In genomic region chr11:29781268-29781667, GRCh38 we compare ENCODE assay signal across 22 cellular contexts.
DNase-seq lines count a peak whose midpoint lies in the region; ATAC-seq, FAIRE-seq and TF ChIP-seq lines count a peak whose summit lies in the region.
"Had no signal": no experiment of that assay in that cellular context is flagged by ENCODE, and none has a peak within 500 bp of the region (broad histone marks: within the 10 kb centered on the region; RNA-seq: fewer than 3 reads in every experiment).

No MANE protein-coding gene starts in this region.

- DNase-seq in GM23338 (ENCODE audit: low spot score) (no peak), fibroblast of pulmonary artery (ENCODE audit: low read depth) (peak; percentile 27), mesothelial cell of epicardium (ENCODE audit: low spot score in 2 of 2, unreplicated experiment in 2 of 2) (no peak), KG1 (lab: John Stamatoyannopoulos, UW) (no peak), RKO (ENCODE audit: low spot score) (no peak), D721Med (ENCODE audit: insufficient read length, low spot score) (no peak), mucosa of gallbladder (ENCODE audit: low spot score) (no peak)
- DNase-seq: ACHN; activated CD4-positive, alpha-beta T cell treated with anti-CD3 and anti-CD28 coated beads, Interleukin-2, amount 10 ng/mL, durations not matched to agents 7 days and 5 days; activated CD8-positive, alpha-beta memory T cell treated with anti-CD3 and anti-CD28 coated beads, Interleukin-2, amount 10 ng/mL, durations not matched to agents 7 days and 5 days; activated T-cell treated with anti-CD3 and anti-CD28 coated beads, Interleukin-2, amount 50 U/mL, for 48 hours; body of pancreas; NCI-H2171; NCI-H524; PC-3; SHP77 treated with DMSO at 0.1 percent for 48 hours; stimulated activated CD4-positive, alpha-beta T cell treated with anti-CD3 and anti-CD28 coated beads, Interleukin-2, amount 100 ng/mL, for 24 hours; T-helper 9 cell; trophoblast cell had no signal

- no peak overlapping the region for H3K4me2 ChIP-seq in GM23338

- H3K27me3 Mint-ChIP-seq in GM23338 (ENCODE audit: insufficient read depth, low read depth, poor library complexity) (no peaks in the 10 kb centered on the region), mesothelial cell of epicardium (ENCODE audit: low read depth) (no peaks in the 10 kb centered on the region)
- no peaks in the 10 kb centered on the region for H3K27me3 Mint-ChIP-seq in stimulated activated memory B cell treated with anti-CD40 and anti-IgM and Interleukin-4, amounts not matched to agents 10 μg/mL and 1 μg/mL and 100 μg/mL, for 72 hours
- H3K27me3 Mint-ChIP-seq: activated CD4-positive, alpha-beta T cell treated with anti-CD3 and anti-CD28 coated beads, Interleukin-2, amount 10 ng/mL, durations not matched to agents 7 days and 5 days; activated CD8-positive, alpha-beta memory T cell treated with anti-CD3 and anti-CD28 coated beads, Interleukin-2, amount 10 ng/mL, durations not matched to agents 7 days and 5 days had no signal

- H3K4me3 Mint-ChIP-seq in GM23338 (no peak overlapping the region), mesothelial cell of epicardium (no peak overlapping the region)
- H3K4me3 Mint-ChIP-seq in stimulated activated memory B cell treated with anti-CD40 and anti-IgM and Interleukin-4, amounts not matched to agents 10 μg/mL and 1 μg/mL and 100 μg/mL, for 72 hours, result no peak overlapping the region
- H3K4me3 Mint-ChIP-seq: activated CD4-positive, alpha-beta T cell treated with anti-CD3 and anti-CD28 coated beads, Interleukin-2, amount 10 ng/mL, durations not matched to agents 7 days and 5 days; activated CD8-positive, alpha-beta memory T cell treated with anti-CD3 and anti-CD28 coated beads, Interleukin-2, amount 10 ng/mL, durations not matched to agents 7 days and 5 days had no signal

- H3K4me1 Mint-ChIP-seq in GM23338 (peaks cover 11% of the 10 kb centered on the region), mesothelial cell of epicardium (peaks cover 36% of the 10 kb centered on the region)
- H3K4me1 Mint-ChIP-seq in stimulated activated memory B cell treated with anti-CD40 and anti-IgM and Interleukin-4, amounts not matched to agents 10 μg/mL and 1 μg/mL and 100 μg/mL, for 72 hours, result no peaks in the 10 kb centered on the region
- H3K4me1 Mint-ChIP-seq: activated CD4-positive, alpha-beta T cell treated with anti-CD3 and anti-CD28 coated beads, Interleukin-2, amount 10 ng/mL, durations not matched to agents 7 days and 5 days; activated CD8-positive, alpha-beta memory T cell treated with anti-CD3 and anti-CD28 coated beads, Interleukin-2, amount 10 ng/mL, durations not matched to agents 7 days and 5 days had no signal

- H3K4me1 ChIP-seq in GM23338 (ENCODE audit: insufficient read depth), result peaks cover 4% of the 10 kb centered on the region; the same call in 1 of the 2 replicates
- H3K4me1 ChIP-seq: body of pancreas had no signal

- H3K9me3 Mint-ChIP-seq in GM23338 (no peaks in the 10 kb centered on the region), mesothelial cell of epicardium (peaks cover 20% of the 10 kb centered on the region)
- no peaks in the 10 kb centered on the region for H3K9me3 Mint-ChIP-seq in stimulated activated memory B cell treated with anti-CD40 and anti-IgM and Interleukin-4, amounts not matched to agents 10 μg/mL and 1 μg/mL and 100 μg/mL, for 72 hours

- H3K27ac Mint-ChIP-seq in GM23338 (0 out of 2 replicates have a peak overlapping the region, but pooled peaks have one; percentile 51), mesothelial cell of epicardium (peak overlapping the region; percentile 90)
- no peak overlapping the region for H3K27ac Mint-ChIP-seq in stimulated activated memory B cell treated with anti-CD40 and anti-IgM and Interleukin-4, amounts not matched to agents 10 μg/mL and 1 μg/mL and 100 μg/mL, for 72 hours
- H3K27ac Mint-ChIP-seq: activated CD4-positive, alpha-beta T cell treated with anti-CD3 and anti-CD28 coated beads, Interleukin-2, amount 10 ng/mL, durations not matched to agents 7 days and 5 days; activated CD8-positive, alpha-beta memory T cell treated with anti-CD3 and anti-CD28 coated beads, Interleukin-2, amount 10 ng/mL, durations not matched to agents 7 days and 5 days had no signal

- TF ChIP-seq CTCF in GM23338 (conservative IDR thresholded peaks at IDR 0.05; ENCODE audit: low read depth in 2 of 2), result no peak
- TF ChIP-seq CTCF in fibroblast of pulmonary artery (IDR thresholded peaks at IDR 0.05; ENCODE audit: low read length, missing control alignments), result no peak
- TF ChIP-seq CTCF in mesothelial cell of epicardium (IDR thresholded peaks at IDR 0.05; ENCODE audit: unreplicated experiment), result no peak
- TF ChIP-seq CTCF in D721Med (IDR thresholded peaks at IDR 0.05; ENCODE audit: insufficient read depth, missing control alignments), result no peak

- no peaks in the 10 kb centered on the region for H3F3A ChIP-seq in GM23338 (replicated peaks; ENCODE audit: low read depth)

- H3K9me2 ChIP-seq in GM23338 (ENCODE audit: insufficient read depth), result peaks cover 10% of the 10 kb centered on the region

- no peaks in the 10 kb centered on the region for H3K79me2 ChIP-seq in GM23338 (replicated peaks; ENCODE audit: insufficient read depth)

- no peak overlapping the region for H3K27ac ChIP-seq in GM23338 (ENCODE audit: low read depth)
- H3K27ac ChIP-seq: body of pancreas, HL-60 had no signal

- H3K36me3 Mint-ChIP-seq in GM23338 (ENCODE audit: low read depth) (no peaks in the 10 kb centered on the region), mesothelial cell of epicardium (peaks cover 1% of the 10 kb centered on the region)
- H3K36me3 Mint-ChIP-seq in stimulated activated memory B cell treated with anti-CD40 and anti-IgM and Interleukin-4, amounts not matched to agents 10 μg/mL and 1 μg/mL and 100 μg/mL, for 72 hours, result no peaks in the 10 kb centered on the region
- H3K36me3 Mint-ChIP-seq: activated CD8-positive, alpha-beta memory T cell treated with anti-CD3 and anti-CD28 coated beads, Interleukin-2, amount 10 ng/mL, durations not matched to agents 7 days and 5 days had no signal

- peak; percentile 28; the same call in 1 of the 3 replicates for ATAC-seq in GM23338
- ATAC-seq in stimulated activated memory B cell treated with anti-CD40 and anti-IgM and Interleukin-4, amounts not matched to agents 10 μg/mL and 1 μg/mL and 100 μg/mL, for 72 hours, result peak; percentile 52
- ATAC-seq: activated CD8-positive, alpha-beta memory T cell treated with anti-CD3 and anti-CD28 coated beads, Interleukin-2, amount 10 ng/mL, durations not matched to agents 7 days and 5 days; body of pancreas; PC-3 had no signal

- FAIRE-seq in D721Med (lab: Jason Lieb, UNC), result no peak
- FAIRE-seq: GM18507 had no signal

- no peaks in the 10 kb centered on the region for H4K20me1 ChIP-seq in GM23338 (replicated peaks; ENCODE audit: insufficient read depth)

- H3K4me3 ChIP-seq in GM23338 (no peak overlapping the region), fibroblast of pulmonary artery (replicated peaks; ENCODE audit: low read depth, low read length) (no peak overlapping the region)
- H3K4me3 ChIP-seq: body of pancreas had no signal

- H3K27me3 ChIP-seq in GM23338 (ENCODE audit: insufficient read depth), result no peaks in the 10 kb centered on the region
- H3K27me3 ChIP-seq: body of pancreas had no signal

- peak overlapping the region; percentile 76; the same call in 1 of the 2 replicates for H2AFZ ChIP-seq in GM23338

- no peaks in the 10 kb centered on the region for H3K36me3 ChIP-seq in GM23338 (ENCODE audit: insufficient read depth)

TF ChIP-seq in GM23338, 12 proteins besides CTCF, POLR2A, EP300 and RAD21 (continues in another document):
- TF ChIP-seq STAT1 (IDR thresholded peaks at IDR 0.05; ENCODE audit: unreplicated experiment) (no peak), REST (IDR thresholded peaks at IDR 0.05; ENCODE audit: unreplicated experiment) (no peak), ETS1 (IDR thresholded peaks at IDR 0.05) (no peak), POLR2AphosphoS5 (IDR thresholded peaks at IDR 0.05; ENCODE audit: low read depth) (no peak), EZH2phosphoT487 (IDR thresholded peaks at IDR 0.05; ENCODE audit: unreplicated experiment) (no peak), EZH2 (IDR thresholded peaks at IDR 0.05; ENCODE audit: low read depth, unreplicated experiment) (no peak)
